8 cellular contexts compared by ENCODE assay signal in genomic region chr10:103451091-103451801, GRCh38. TPM values are rescaled to one million over a fixed set of nuclear protein-coding genes. Genes with fewer than 3 reads are reported as not detected.
DNase-seq lines count a peak whose midpoint lies in the region; ATAC-seq and TF ChIP-seq lines count a peak whose summit lies in the region.

No MANE protein-coding gene starts in this region.

- no peak for TF ChIP-seq CTCF in CD14-positive monocyte (IDR thresholded peaks at IDR 0.05)
- TF ChIP-seq CTCF in HFF-Myc (IDR thresholded peaks at IDR 0.05; ENCODE audit: low read depth, low read length, missing control alignments), result no peak

- intact Hi-C loops in CD14-positive monocyte (cut with micrococcal nuclease), result loop anchor here in 1 of 2 donors (5.0 kb wide), 1 partner anchor 36 kb away; no protein-coding TSS in a partner anchor

- no peak for ATAC-seq in HG03175 (IDR thresholded peaks at IDR 0.05; ENCODE audit: unreplicated experiment)
- no peak for ATAC-seq in HG02938 (IDR thresholded peaks at IDR 0.05; ENCODE audit: unreplicated experiment)

- H3K27ac Mint-ChIP-seq in CD14-positive monocyte, result peak overlapping the region in 6 of 7 donors; percentile 53 to 93 (median 86)

- peak overlapping the region; percentile 93 to 98 for H3K4me3 Mint-ChIP-seq in CD14-positive monocyte

- no peak for DNase-seq in CD14-positive monocyte (ENCODE audit: low spot score)
- DNase-seq in HFF-Myc (ENCODE audit: extremely low read depth, low read depth), result peak; percentile 53
- DNase-seq in activated CD4-positive, CD25-positive, alpha-beta regulatory T cell treated with anti-CD3 and anti-CD28 coated beads, Interleukin-2, amount 50 U/mL, for 72 hours, result peak; percentile 49
- peak; percentile 47 for DNase-seq in dedifferentiated amniotic fluid mesenchymal stem cell (ENCODE audit: extremely low spot score)
- peak; percentile 1 for DNase-seq in midbrain (lab: John Stamatoyannopoulos, UW)

- peaks cover 39 to 47% of the 10 kb centered on the region in 2 donors for H3K36me3 Mint-ChIP-seq in CD14-positive monocyte

- H3K4me3 ChIP-seq in HFF-Myc (replicated peaks; ENCODE audit: low read depth, low read length), result peak overlapping the region; percentile 64

- H3K4me1 Mint-ChIP-seq in CD14-positive monocyte, result peaks cover 67% of the 10 kb centered on the region

- H3K27me3 Mint-ChIP-seq in CD14-positive monocyte (ENCODE audit: low read depth in 3 of 3), result peaks cover 1 to 7% (median 6%) of the 10 kb centered on the region in 3 donors

- H3K27ac ChIP-seq in temporal lobe (ENCODE audit: low read depth, low read length), result peak overlapping the region; percentile 79

- no peaks in the 10 kb centered on the region for H3K9me3 Mint-ChIP-seq in CD14-positive monocyte

RNA-seq across cellular contexts. Expression of gene CALHM2, which starts 0.9 kb away (rescaled TPM):
- polyA plus RNA-seq in CD14-positive monocyte, result 10 to 100 TPM; 48.4 to 66.5 TPM
- 2.5 TPM for total RNA-seq in temporal lobe

RNA-seq across cellular contexts. Expression of gene CALHM1, which starts 7.5 kb away (rescaled TPM):
- polyA plus RNA-seq in CD14-positive monocyte, result not detected
- total RNA-seq in temporal lobe, result not detected

RNA-seq across cellular contexts. Expression of gene CALHM3, which starts 27.8 kb away (rescaled TPM):
- under 1 TPM in 1 of 2 donors, not detected in 1; 0.62 TPM for polyA plus RNA-seq in CD14-positive monocyte
- not detected for total RNA-seq in temporal lobe

RNA-seq across cellular contexts. Expression of gene NEURL1, which starts 42.3 kb away (rescaled TPM):
- polyA plus RNA-seq in CD14-positive monocyte, result 1 to 10 TPM; 3.0 to 3.3 TPM
- 26.8 TPM for total RNA-seq in temporal lobe

RNA-seq across cellular contexts. Expression of gene PDCD11, which starts 54.8 kb away (rescaled TPM):
- polyA plus RNA-seq in CD14-positive monocyte, result 1 to 10 TPM; 2.9 to 3.3 TPM
- total RNA-seq in temporal lobe, result 24.8 TPM
